In the genomic region with DNA sequence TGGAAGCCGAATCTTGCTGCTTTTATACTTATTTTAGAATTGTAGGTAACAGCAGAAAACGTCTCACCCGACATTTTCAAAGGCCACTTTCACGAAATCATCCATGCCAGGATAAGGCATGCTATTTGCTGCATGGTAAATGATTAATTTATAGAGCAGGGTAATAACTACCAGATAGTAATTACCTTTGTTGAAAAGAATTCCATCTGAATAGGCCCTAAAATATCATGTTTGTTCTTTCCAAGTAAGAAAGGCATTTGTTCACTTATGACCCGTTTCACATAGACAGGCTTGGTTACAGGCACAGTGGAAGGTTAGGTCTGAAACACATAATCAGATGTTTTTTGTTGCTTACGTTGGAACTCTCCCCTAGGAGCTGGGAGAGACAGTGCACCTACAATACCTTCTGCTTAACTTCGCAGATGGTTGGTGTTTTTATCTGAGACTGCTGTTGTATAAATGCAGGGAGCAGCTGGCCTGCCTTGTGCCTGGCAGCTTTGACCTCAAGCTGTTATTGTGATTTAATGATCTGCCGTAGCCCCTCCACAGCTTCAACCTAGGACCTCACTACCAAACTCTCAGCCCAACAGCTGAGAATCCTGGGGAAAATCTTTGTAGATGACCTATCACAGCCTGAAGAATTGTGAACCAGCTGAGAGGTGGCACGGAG, we compare ENCODE assay signal across 1 cellular context.
TF ChIP-seq lines count a peak whose summit lies in the region.

No MANE protein-coding gene starts in this region.

TF ChIP-seq in GM23338, 12 proteins besides CTCF, POLR2A, EP300 and RAD21:
- TF ChIP-seq, protein P1, sequence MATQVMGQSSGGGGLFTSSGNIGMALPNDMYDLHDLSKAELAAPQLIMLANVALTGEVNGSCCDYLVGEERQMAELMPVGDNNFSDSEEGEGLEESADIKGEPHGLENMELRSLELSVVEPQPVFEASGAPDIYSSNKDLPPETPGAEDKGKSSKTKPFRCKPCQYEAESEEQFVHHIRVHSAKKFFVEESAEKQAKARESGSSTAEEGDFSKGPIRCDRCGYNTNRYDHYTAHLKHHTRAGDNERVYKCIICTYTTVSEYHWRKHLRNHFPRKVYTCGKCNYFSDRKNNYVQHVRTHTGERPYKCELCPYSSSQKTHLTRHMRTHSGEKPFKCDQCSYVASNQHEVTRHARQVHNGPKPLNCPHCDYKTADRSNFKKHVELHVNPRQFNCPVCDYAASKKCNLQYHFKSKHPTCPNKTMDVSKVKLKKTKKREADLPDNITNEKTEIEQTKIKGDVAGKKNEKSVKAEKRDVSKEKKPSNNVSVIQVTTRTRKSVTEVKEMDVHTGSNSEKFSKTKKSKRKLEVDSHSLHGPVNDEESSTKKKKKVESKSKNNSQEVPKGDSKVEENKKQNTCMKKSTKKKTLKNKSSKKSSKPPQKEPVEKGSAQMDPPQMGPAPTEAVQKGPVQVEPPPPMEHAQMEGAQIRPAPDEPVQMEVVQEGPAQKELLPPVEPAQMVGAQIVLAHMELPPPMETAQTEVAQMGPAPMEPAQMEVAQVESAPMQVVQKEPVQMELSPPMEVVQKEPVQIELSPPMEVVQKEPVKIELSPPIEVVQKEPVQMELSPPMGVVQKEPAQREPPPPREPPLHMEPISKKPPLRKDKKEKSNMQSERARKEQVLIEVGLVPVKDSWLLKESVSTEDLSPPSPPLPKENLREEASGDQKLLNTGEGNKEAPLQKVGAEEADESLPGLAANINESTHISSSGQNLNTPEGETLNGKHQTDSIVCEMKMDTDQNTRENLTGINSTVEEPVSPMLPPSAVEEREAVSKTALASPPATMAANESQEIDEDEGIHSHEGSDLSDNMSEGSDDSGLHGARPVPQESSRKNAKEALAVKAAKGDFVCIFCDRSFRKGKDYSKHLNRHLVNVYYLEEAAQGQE (IDR thresholded peaks at IDR 0.05; ENCODE audit: unreplicated experiment), result no peak
- TF ChIP-seq, protein P2, sequence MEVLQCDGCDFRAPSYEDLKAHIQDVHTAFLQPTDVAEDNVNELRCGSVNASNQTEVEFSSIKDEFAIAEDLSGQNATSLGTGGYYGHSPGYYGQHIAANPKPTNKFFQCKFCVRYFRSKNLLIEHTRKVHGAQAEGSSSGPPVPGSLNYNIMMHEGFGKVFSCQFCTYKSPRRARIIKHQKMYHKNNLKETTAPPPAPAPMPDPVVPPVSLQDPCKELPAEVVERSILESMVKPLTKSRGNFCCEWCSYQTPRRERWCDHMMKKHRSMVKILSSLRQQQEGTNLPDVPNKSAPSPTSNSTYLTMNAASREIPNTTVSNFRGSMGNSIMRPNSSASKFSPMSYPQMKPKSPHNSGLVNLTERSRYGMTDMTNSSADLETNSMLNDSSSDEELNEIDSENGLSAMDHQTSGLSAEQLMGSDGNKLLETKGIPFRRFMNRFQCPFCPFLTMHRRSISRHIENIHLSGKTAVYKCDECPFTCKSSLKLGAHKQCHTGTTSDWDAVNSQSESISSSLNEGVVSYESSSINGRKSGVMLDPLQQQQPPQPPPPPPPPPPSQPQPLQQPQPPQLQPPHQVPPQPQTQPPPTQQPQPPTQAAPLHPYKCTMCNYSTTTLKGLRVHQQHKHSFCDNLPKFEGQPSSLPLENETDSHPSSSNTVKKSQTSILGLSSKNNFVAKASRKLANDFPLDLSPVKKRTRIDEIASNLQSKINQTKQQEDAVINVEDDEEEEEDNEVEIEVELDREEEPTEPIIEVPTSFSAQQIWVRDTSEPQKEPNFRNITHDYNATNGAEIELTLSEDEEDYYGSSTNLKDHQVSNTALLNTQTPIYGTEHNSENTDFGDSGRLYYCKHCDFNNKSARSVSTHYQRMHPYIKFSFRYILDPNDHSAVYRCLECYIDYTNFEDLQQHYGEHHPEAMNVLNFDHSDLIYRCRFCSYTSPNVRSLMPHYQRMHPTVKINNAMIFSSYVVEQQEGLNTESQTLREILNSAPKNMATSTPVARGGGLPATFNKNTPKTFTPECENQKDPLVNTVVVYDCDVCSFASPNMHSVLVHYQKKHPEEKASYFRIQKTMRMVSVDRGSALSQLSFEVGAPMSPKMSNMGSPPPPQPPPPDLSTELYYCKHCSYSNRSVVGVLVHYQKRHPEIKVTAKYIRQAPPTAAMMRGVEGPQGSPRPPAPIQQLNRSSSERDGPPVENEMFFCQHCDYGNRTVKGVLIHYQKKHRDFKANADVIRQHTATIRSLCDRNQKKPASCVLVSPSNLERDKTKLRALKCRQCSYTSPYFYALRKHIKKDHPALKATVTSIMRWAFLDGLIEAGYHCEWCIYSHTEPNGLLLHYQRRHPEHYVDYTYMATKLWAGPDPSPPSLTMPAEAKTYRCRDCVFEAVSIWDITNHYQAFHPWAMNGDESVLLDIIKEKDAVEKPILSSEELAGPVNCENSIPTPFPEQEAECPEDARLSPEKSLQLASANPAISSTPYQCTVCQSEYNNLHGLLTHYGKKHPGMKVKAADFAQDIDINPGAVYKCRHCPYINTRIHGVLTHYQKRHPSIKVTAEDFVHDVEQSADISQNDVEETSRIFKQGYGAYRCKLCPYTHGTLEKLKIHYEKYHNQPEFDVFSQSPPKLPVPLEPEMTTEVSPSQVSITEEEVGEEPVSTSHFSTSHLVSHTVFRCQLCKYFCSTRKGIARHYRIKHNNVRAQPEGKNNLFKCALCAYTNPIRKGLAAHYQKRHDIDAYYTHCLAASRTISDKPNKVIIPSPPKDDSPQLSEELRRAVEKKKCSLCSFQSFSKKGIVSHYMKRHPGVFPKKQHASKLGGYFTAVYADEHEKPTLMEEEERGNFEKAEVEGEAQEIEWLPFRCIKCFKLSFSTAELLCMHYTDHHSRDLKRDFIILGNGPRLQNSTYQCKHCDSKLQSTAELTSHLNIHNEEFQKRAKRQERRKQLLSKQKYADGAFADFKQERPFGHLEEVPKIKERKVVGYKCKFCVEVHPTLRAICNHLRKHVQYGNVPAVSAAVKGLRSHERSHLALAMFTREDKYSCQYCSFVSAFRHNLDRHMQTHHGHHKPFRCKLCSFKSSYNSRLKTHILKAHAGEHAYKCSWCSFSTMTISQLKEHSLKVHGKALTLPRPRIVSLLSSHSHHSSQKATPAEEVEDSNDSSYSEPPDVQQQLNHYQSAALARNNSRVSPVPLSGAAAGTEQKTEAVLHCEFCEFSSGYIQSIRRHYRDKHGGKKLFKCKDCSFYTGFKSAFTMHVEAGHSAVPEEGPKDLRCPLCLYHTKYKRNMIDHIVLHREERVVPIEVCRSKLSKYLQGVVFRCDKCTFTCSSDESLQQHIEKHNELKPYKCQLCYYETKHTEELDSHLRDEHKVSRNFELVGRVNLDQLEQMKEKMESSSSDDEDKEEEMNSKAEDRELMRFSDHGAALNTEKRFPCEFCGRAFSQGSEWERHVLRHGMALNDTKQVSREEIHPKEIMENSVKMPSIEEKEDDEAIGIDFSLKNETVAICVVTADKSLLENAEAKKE (CRISPR knock-in tag; IDR thresholded peaks at IDR 0.05), result no peak
- TF ChIP-seq JUNB (IDR thresholded peaks at IDR 0.05; ENCODE audit: unreplicated experiment) (no peak), ZNF331 (CRISPR knock-in tag; IDR thresholded peaks at IDR 0.05; ENCODE audit: low read depth) (no peak), POLR2AphosphoS5 (IDR thresholded peaks at IDR 0.05; ENCODE audit: low read depth) (no peak)
